Comparison of ENCODE assay signal across 4 cellular contexts in the genomic region with DNA sequence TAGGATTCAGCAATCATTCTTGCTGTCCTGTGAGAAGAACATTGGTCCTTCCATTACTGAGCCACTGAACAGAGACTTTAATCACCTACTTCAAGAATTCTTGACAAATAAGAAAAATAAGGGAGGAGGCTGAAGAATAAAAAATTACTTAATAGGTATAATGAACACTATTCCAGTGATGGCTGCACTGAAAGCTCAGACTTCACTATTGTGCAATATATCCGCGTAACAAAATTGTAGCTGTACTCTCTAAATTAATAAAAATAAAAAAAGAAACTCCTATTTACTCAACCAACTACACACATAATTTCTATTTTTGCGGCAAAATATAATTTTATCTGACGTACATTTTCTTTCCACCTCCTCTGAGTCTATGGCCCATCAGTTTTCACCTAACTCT.
TF ChIP-seq lines count a peak whose summit lies in the region.

No MANE protein-coding gene starts in this region.

TF ChIP-seq in HepG2, 621 proteins besides CTCF, POLR2A, EP300 and RAD21:
- TF ChIP-seq CEBPB (IDR thresholded peaks at IDR 0.05; ENCODE audit: borderline replicate concordance, low read depth, low read length) (peak; percentile 25; the same call in 1 of the 2 replicates), ETV6 (CRISPR knock-in tag; conservative IDR thresholded peaks at IDR 0.05) (no peak), TEAD3 (CRISPR knock-in tag; optimal IDR thresholded peaks at IDR 0.05; ENCODE audit: borderline replicate concordance) (no peak)
TF ChIP-seq in HepG2: peak in this region for 1.

TF ChIP-seq in IMR-90, 13 proteins besides CTCF, POLR2A, EP300 and RAD21:
- TF ChIP-seq, protein P1, sequence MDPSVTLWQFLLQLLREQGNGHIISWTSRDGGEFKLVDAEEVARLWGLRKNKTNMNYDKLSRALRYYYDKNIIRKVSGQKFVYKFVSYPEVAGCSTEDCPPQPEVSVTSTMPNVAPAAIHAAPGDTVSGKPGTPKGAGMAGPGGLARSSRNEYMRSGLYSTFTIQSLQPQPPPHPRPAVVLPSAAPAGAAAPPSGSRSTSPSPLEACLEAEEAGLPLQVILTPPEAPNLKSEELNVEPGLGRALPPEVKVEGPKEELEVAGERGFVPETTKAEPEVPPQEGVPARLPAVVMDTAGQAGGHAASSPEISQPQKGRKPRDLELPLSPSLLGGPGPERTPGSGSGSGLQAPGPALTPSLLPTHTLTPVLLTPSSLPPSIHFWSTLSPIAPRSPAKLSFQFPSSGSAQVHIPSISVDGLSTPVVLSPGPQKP (IDR thresholded peaks at IDR 0.05; ENCODE audit: borderline replicate concordance, low read depth, low read length) = no peak
- peak; percentile 70 for TF ChIP-seq CEBPB (IDR thresholded peaks at IDR 0.05; ENCODE audit: low read depth, low read length)
TF ChIP-seq in IMR-90: peak in this region for 1.

TF ChIP-seq in K562, 482 proteins besides CTCF, POLR2A, EP300 and RAD21:
- TF ChIP-seq CEBPG (CRISPR knock-in tag; IDR thresholded peaks at IDR 0.05) = no peak
- TF ChIP-seq CEBPG (tag; conservative IDR thresholded peaks at IDR 0.05 in 1 of 2, IDR thresholded peaks at IDR 0.05 in 1 of 2) = peak in 1 of 2 experiments; percentile 62; a peak in 1 of 4 replicates
- no peak for TF ChIP-seq FOXA3 (CRISPR knock-in tag; conservative IDR thresholded peaks at IDR 0.05 in 1 of 2, IDR thresholded peaks at IDR 0.05 in 1 of 2)
- 0 out of 2 replicates have a peak, but pooled peaks have one; percentile 13 for TF ChIP-seq CEBPB (tag; IDR thresholded peaks at IDR 0.05)
- no peak for TF ChIP-seq ZNF696 (CRISPR knock-in tag; conservative IDR thresholded peaks at IDR 0.05)
TF ChIP-seq in K562: peak in this region for 2.

TF ChIP-seq in H1, 55 proteins besides CTCF, POLR2A, EP300 and RAD21:
- no peak for TF ChIP-seq TBP (IDR thresholded peaks at IDR 0.05; ENCODE audit: low read depth, low read length)
- peak; percentile 49; the same call in 1 of the 2 replicates for TF ChIP-seq CEBPB (IDR thresholded peaks at IDR 0.05; ENCODE audit: low read depth, low read length)
TF ChIP-seq in H1: peak in this region for 1.
